ENCODE assay signal across 9 cellular contexts in the genomic region with DNA sequence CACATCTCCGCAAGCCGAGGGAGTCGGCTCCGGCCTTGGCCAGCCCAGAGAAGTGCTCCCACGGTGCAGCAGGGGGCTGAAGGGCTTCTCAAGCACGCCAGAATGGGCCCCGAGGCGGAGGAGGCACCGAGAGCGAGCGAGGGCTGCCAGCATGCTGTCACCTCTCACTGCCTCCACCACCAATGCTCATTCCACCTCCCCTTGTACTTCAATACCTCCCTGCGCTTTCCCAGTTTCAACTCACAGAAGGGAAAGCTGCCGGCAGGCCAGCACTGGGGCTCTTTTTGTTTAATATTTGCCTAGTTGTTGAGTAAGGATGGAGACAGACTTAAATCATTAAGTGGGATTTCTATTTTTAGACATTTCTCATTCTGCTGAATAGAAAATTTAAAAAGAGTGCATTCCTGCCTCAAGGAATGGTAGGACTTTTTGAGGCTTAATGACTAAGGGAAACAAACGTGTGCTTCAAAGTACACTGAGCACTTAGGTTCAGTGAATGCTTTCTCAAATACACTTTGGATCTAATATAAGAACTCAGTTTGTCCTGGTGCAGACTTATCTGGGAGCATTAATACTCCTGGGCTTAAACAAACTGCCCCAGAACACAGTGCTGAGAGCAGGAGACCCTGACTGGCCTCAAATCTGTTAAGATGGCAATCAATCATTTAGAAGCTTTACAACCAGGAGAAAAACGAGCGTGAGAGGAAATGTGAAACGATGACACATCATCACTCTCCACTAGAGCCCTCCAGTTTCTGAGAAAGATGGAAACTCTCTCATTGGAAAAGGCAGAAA.
DNase-seq lines count a peak whose midpoint lies in the region; TF ChIP-seq lines count a peak whose summit lies in the region.
"Had no signal": no experiment of that assay in that cellular context is flagged by ENCODE, and none has a peak within 500 bp of the region (broad histone marks: within the 10 kb centered on the region; RNA-seq: fewer than 3 reads in every experiment).

No MANE protein-coding gene starts in this region.

- no peak overlapping the region for H3K27ac ChIP-seq in SJCRH30

- peak overlapping the region; percentile 32 for H3K4me3 ChIP-seq in epithelial cell of proximal tubule (ENCODE audit: low read depth, low read length)
- H3K4me3 ChIP-seq in SJCRH30: no peak overlapping the region
- H3K4me3 ChIP-seq in H7 (ENCODE audit: insufficient read depth, low read depth, low read length): no peak overlapping the region

- no peaks in the 10 kb centered on the region for H3K4me1 ChIP-seq in SJCRH30

- H3K36me3 ChIP-seq in SJCRH30: peaks cover 3% of the 10 kb centered on the region
- H3K36me3 ChIP-seq in H7 (replicated peaks; ENCODE audit: control insufficient read depth, insufficient read depth, low read length): no peaks in the 10 kb centered on the region

- H3K9me3 ChIP-seq in SJCRH30 (replicated peaks): peaks cover 4% of the 10 kb centered on the region; the same call in 1 of the 2 replicates

- DNase-seq in ELF-1 (ENCODE audit: low read depth, low spot score): peak; percentile 93
- DNase-seq in NCI-H82 treated with DMSO at 0.1 percent for 48 hours (lab: John Stamatoyannopoulos, UW; ENCODE audit: unreplicated experiment): peak; percentile 29
- peak; percentile 89 for DNase-seq in epithelial cell of proximal tubule (ENCODE audit: low read depth)
- peak; percentile 80 for DNase-seq in posterior vena cava (ENCODE audit: low spot score)
- DNase-seq in posterior cingulate gyrus: no peak
- no peak for DNase-seq in SJCRH30
- DNase-seq in GM19238 (ENCODE audit: insufficient read length, low spot score): no peak
- no peak for DNase-seq in H7
- DNase-seq: stimulated activated CD4-positive, alpha-beta T cell treated with anti-CD3 and anti-CD28 coated beads, Interleukin-4, amount 100 ng/mL, for 24 hours had no signal

- TF ChIP-seq CTCF in epithelial cell of proximal tubule (conservative IDR thresholded peaks at IDR 0.05; ENCODE audit: low read depth, low read length): no peak

- H3K27me3 ChIP-seq in SJCRH30 (no peaks in the 10 kb centered on the region), H7 (ENCODE audit: control insufficient read depth, insufficient read depth, low read length) (no peaks in the 10 kb centered on the region; the same call in 1 of the 2 replicates)

- intact Hi-C loops in posterior vena cava (cut with DNase I) (no loop called here), posterior cingulate gyrus (cut with DNase I) (no loop called here)

Comparison
In these comparisons a context has a peak if more than half of its experiments do, and no peak if none do; other contexts are left out.
1. DNase-seq: peak in ELF-1 (single experiment), NCI-H82 treated with DMSO at 0.1 percent for 48 hours (single experiment), epithelial cell of proximal tubule (single experiment) and posterior vena cava (single experiment); none in posterior cingulate gyrus (0 of 10), SJCRH30 (0 of 2), GM19238 (single experiment) and H7 (single experiment).